In genomic region chr9:33138768-33139167, GRCh38 we compare ENCODE assay signal across 14 cellular contexts. TPM values are rescaled to one million over a fixed set of nuclear protein-coding genes. Genes with fewer than 3 reads are reported as not detected.
A peak's percentile ranks its signal among the peaks of the same experiment; 100 is the strongest.
DNase-seq lines count a peak whose midpoint lies in the region; ATAC-seq, FAIRE-seq and TF ChIP-seq lines count a peak whose summit lies in the region.
"Had no signal": no experiment of that assay in that cellular context is flagged by ENCODE, and none has a peak within 500 bp of the region (broad histone marks: within the 10 kb centered on the region; RNA-seq: fewer than 3 reads in every experiment).

No MANE protein-coding gene starts in this region.

- no peak for TF ChIP-seq EP300 in GM12878 (IDR thresholded peaks at IDR 0.05; ENCODE audit: borderline replicate concordance in 1 of 2, control insufficient read depth in 1 of 2, low read depth in 2 of 2, low read length in 2 of 2)

- H3K27ac ChIP-seq in BLaER1 treated with 17β-estradiol and CSF1 and Interleukin-3, amounts not matched to agents 10 nM and 100 nM = peak overlapping the region in 8 of 11 experiments; percentile 22 to 96 (median 88); a peak in 8 of 22 replicates
- H3K27ac ChIP-seq in GM12878 (ENCODE audit: control insufficient read depth, insufficient read depth) (peak overlapping the region; percentile 85), trophoblast cell (ENCODE audit: low read depth, low read length) (no peak overlapping the region)

- no peaks in the 10 kb centered on the region for H3K9me3 ChIP-seq in BLaER1 treated with 17β-estradiol and CSF1 and Interleukin-3, amounts not matched to agents 10 nM and 100 nM (replicated peaks in 1 of 11)
- H3K9me3 ChIP-seq in GM12878 (replicated peaks; ENCODE audit: control insufficient read depth, insufficient read depth, low read length) = no peaks in the 10 kb centered on the region
- no peaks in the 10 kb centered on the region for H3K9me3 ChIP-seq in trophoblast cell (ENCODE audit: insufficient read depth, low read depth, low read length)
- H3K9me3 ChIP-seq: left lung, pancreas had no signal

- TF ChIP-seq POLR2A in GM12891 (IDR thresholded peaks at IDR 0.05; ENCODE audit: low read depth, low read length) (no peak), GM12878 (IDR thresholded peaks at IDR 0.05; ENCODE audit: low read depth, low read length) (no peak)

- H3K4me2 ChIP-seq in BLaER1 treated with 17β-estradiol and CSF1 and Interleukin-3, amounts not matched to agents 10 nM and 100 nM = peak overlapping the region; percentile 73 to 95 (median 91)
- peak overlapping the region; percentile 82 for H3K4me2 ChIP-seq in GM12878 (ENCODE audit: control insufficient read depth, insufficient read depth)
- H3K4me2 ChIP-seq in trophoblast cell (ENCODE audit: low read length) = no peak overlapping the region

- H3K18ac ChIP-seq in trophoblast cell (ENCODE audit: low read length) = peak overlapping the region; percentile 25

- TF ChIP-seq CTCF in GM12878 (IDR thresholded peaks at IDR 0.05 in 2 of 3, conservative IDR thresholded peaks at IDR 0.05 in 1 of 3; ENCODE audit: control insufficient read depth in 2 of 3, extremely low read depth in 1 of 3, insufficient read depth in 1 of 3, low read depth in 3 of 3, low read length in 3 of 3) = no peak

- H3K4ac ChIP-seq in trophoblast cell (ENCODE audit: low read depth, low read length) = peak overlapping the region; percentile 23

- no peak overlapping the region for H2AFZ ChIP-seq in GM12878 (ENCODE audit: control insufficient read depth, low read depth, low read length)
- H2AFZ ChIP-seq in trophoblast cell (ENCODE audit: insufficient read depth, low read length, poor library complexity) = no peak overlapping the region

- DNase-seq in GM12891 (ENCODE audit: insufficient read length, low spot score) (no peak), GM12878 (ENCODE audit: low read depth, low spot score) (no peak), trophoblast cell (no peak), NCI-H345 (lab: John Stamatoyannopoulos, UW) (no peak)
- DNase-seq: Calu3; glutamatergic neuron; OCI-M1; pancreas; stimulated activated CD4-positive, alpha-beta T cell treated with anti-CD3 and anti-CD28 coated beads, Interleukin-2, amount 100 ng/mL, for 24 hours; stimulated activated naive CD4-positive, alpha-beta T cell had no signal

- no peak overlapping the region for H4K8ac ChIP-seq in trophoblast cell (ENCODE audit: low read depth, low read length)

- RAD21 ChIA-PET in GM12878 (lab: Charles Lee; ENCODE audit: unreplicated experiment) = interaction anchor here (0.6 kb wide), 1 partner anchor 87 kb away, joined by 3 read pairs; no protein-coding TSS in a partner anchor

- intact Hi-C loops in GM12878 (cut with micrococcal nuclease; ENCODE audit: unreplicated experiment) = no loop called here

- POLR2A ChIA-PET in GM12878 (lab: Charles Lee) = interaction anchor here (1.3 to 1.6 kb wide), 2 partner anchors 22 to 29 kb away, joined by 3 to 4 read pairs; partner anchors contain the start of gene B4GALT1

- H2AK5ac ChIP-seq in trophoblast cell (ENCODE audit: low read length) = no peak overlapping the region

- in situ Hi-C loops in GM12878 (cut with MboI) = no loop called here

- H3K4me3 ChIP-seq in BLaER1 treated with 17β-estradiol and CSF1 and Interleukin-3, amounts not matched to agents 10 nM and 100 nM = no peak overlapping the region
- H3K4me3 ChIP-seq in GM12878 (peak overlapping the region; percentile 15; the same call in 1 of the 2 replicates), trophoblast cell (ENCODE audit: low read depth, low read length) (no peak overlapping the region)
- H3K4me3 ChIP-seq: left lung, pancreas had no signal

- peak; percentile 69 for FAIRE-seq in GM12891 (lab: Jason Lieb, UNC)
- FAIRE-seq in GM12878 (lab: Jason Lieb, UNC) = no peak
- FAIRE-seq: pancreas had no signal

- no peak overlapping the region for H2BK120ac ChIP-seq in trophoblast cell (ENCODE audit: insufficient read depth, low read length, poor library complexity)

- H3K79me1 ChIP-seq in trophoblast cell (ENCODE audit: low read length) = no peaks in the 10 kb centered on the region

- H3K9ac ChIP-seq in BLaER1 treated with 17β-estradiol and CSF1 and Interleukin-3, amounts not matched to agents 10 nM and 100 nM = peak overlapping the region in 2 of 11 experiments; percentile 1 to 33; a peak in 1 of 22 replicates
- H3K9ac ChIP-seq in GM12878 (ENCODE audit: control insufficient read depth, insufficient read depth, low read length) (peak overlapping the region; percentile 31), trophoblast cell (ENCODE audit: low read length) (no peak overlapping the region)

- ATAC-seq in GM12878 (no peak), SK-N-SH treated with all-trans-retinoic acid at 6 μM for 48 hours (no peak), GM21515 (IDR thresholded peaks at IDR 0.05; ENCODE audit: unreplicated experiment) (no peak)

- H3K23ac ChIP-seq in trophoblast cell (ENCODE audit: low read length) = no peak overlapping the region

- BruUV-seq in GM12878 (replicated peaks; lab: Mats Ljungman, UMichigan) = no TSS peak

- H3K14ac ChIP-seq in trophoblast cell (ENCODE audit: low read length) = no peak overlapping the region

- TF ChIP-seq RAD21 in GM12878 (IDR thresholded peaks at IDR 0.05; ENCODE audit: insufficient read depth, low read depth, low read length) = no peak

- peaks cover 0 to 100% (median 0%) of the 10 kb centered on the region in 11 experiments; a peak in 10 of 22 replicates for H4K20me1 ChIP-seq in BLaER1 treated with 17β-estradiol and CSF1 and Interleukin-3, amounts not matched to agents 10 nM and 100 nM
- no peaks in the 10 kb centered on the region for H4K20me1 ChIP-seq in GM12878 (ENCODE audit: control insufficient read depth, insufficient read depth)

- SMC1A ChIA-PET in GM12878 (lab: Charles Lee; ENCODE audit: uncharacterized antibody, unreplicated experiment) = interaction anchor here (1.0 to 12.9 kb wide), 4 partner anchors 8 to 65 kb away, joined by 3 to 172 read pairs (median 44); no protein-coding TSS in a partner anchor

- 53% methylated on average over 7 of the region's 7 CpGs for WGBS in GM12878 (ENCODE audit: insufficient coverage, insufficient replicate concordance, low lambda C conversion rate, missing lambda C conversion rate)
- 100% methylated on average over 3 of the region's 7 CpGs for WGBS in trophoblast cell (ENCODE audit: extremely low coverage, insufficient coverage, insufficient read length)

- H3K27me3 ChIP-seq in BLaER1 treated with 17β-estradiol and CSF1 and Interleukin-3, amounts not matched to agents 10 nM and 100 nM = no peaks in the 10 kb centered on the region
- H3K27me3 ChIP-seq in GM12878 (replicated peaks in 1 of 2; ENCODE audit: control insufficient read depth in 2 of 2, insufficient read depth in 2 of 2, low read length in 1 of 2) (no peaks in the 10 kb centered on the region), trophoblast cell (ENCODE audit: insufficient read depth, low read length) (no peaks in the 10 kb centered on the region)
- H3K27me3 ChIP-seq: left lung, pancreas had no signal

- H3K79me2 ChIP-seq in GM12878 (ENCODE audit: control insufficient read depth, insufficient read depth, low read length) (peaks cover 86% of the 10 kb centered on the region), trophoblast cell (ENCODE audit: control insufficient read depth, insufficient read depth, low read length, poor library complexity) (peaks cover 29% of the 10 kb centered on the region)

- H3K4me1 ChIP-seq in BLaER1 treated with 17β-estradiol and CSF1 and Interleukin-3, amounts not matched to agents 10 nM and 100 nM = peaks cover 100% of the 10 kb centered on the region in 10 experiments
- H3K4me1 ChIP-seq in GM12878 (ENCODE audit: control insufficient read depth, insufficient read depth, low read length) = peaks cover 86% of the 10 kb centered on the region
- peaks cover 27 to 39% of the 10 kb centered on the region in 2 experiments for H3K4me1 ChIP-seq in trophoblast cell (ENCODE audit: control insufficient read depth in 1 of 2, insufficient read depth in 2 of 2, low read length in 2 of 2)

- H2BK12ac ChIP-seq in trophoblast cell (ENCODE audit: low read length) = no peak overlapping the region

- no peak overlapping the region for H4K12ac ChIP-seq in trophoblast cell (ENCODE audit: low read depth, low read length)

- H3K36me3 ChIP-seq in BLaER1 treated with 17β-estradiol and CSF1 and Interleukin-3, amounts not matched to agents 10 nM and 100 nM = peaks cover 4 to 48% (median 14%) of the 10 kb centered on the region in 11 experiments; a peak in 21 of 22 replicates
- H3K36me3 ChIP-seq in GM12878 (ENCODE audit: control insufficient read depth in 2 of 2, insufficient read depth in 2 of 2, low read length in 1 of 2) = peaks cover 11% of the 10 kb centered on the region in 2 experiments
- peaks cover 11% of the 10 kb centered on the region in 2 experiments for H3K36me3 ChIP-seq in trophoblast cell (ENCODE audit: control insufficient read depth in 1 of 2, insufficient read depth in 2 of 2, low read length in 2 of 2)

- H4K91ac ChIP-seq in trophoblast cell (ENCODE audit: low read depth, low read length) = no peak overlapping the region

- CTCF ChIA-PET in GM12878 (lab: Yijun Ruan, JAX) = interaction anchor here (1.0 to 4.1 kb wide), 5 partner anchors 13 to 23 kb away, joined by 3 to 21 read pairs (median 4); no protein-coding TSS in a partner anchor

- H2BK5ac ChIP-seq in trophoblast cell (ENCODE audit: low read depth, low read length, poor library complexity) = no peak overlapping the region

TF ChIP-seq in GM12891, 5 proteins besides CTCF, POLR2A, EP300 and RAD21 (continues in another document):
- TF ChIP-seq PAX5 (IDR thresholded peaks at IDR 0.05; ENCODE audit: insufficient read depth, low read length, severe bottlenecking) = no peak

TF ChIP-seq in SK-N-SH treated with all-trans-retinoic acid at 6 μM for 48 hours, 23 proteins besides CTCF, POLR2A, EP300 and RAD21 (continues in another document):
- no peak for TF ChIP-seq TCF4 (CRISPR knock-in tag; IDR thresholded peaks at IDR 0.05; ENCODE audit: borderline replicate concordance)

RNA-seq across cellular contexts. Expression of gene B4GALT1, which starts 28.4 kb away (rescaled TPM):
- polyA plus RNA-seq in GM12891 (2012; ENCODE audit: low read depth, missing spikeins) = 35.2 TPM
- 47.6 and 51.1 TPM in 2 replicates for total RNA-seq in GM12878 (2013; cell fraction: nucleolus; rRNA removed)
- total RNA-seq in GM12878 (2014; rRNA removed) (23.4 and 24.2 TPM in 2 replicates), GM12878 (2014; rRNA removed; fragmentation: Illumina TruSeq; extraction: Trizol) (12.7 and 15.3 TPM in 2 replicates), GM12878 (2021) (77.5 and 79.0 TPM in 2 replicates)
- polyA plus RNA-seq in GM12878 (2011; ENCODE audit: low read depth) = 50.1 TPM
- polyA plus RNA-seq in GM12878 (2011; rRNA removed) (29.6 and 36.5 TPM in 2 replicates), GM12878 (2014; fragmentation: Illumina TruSeq; extraction: Trizol) (66.7 and 68.8 TPM in 2 replicates), GM12878 (2014; fragmentation: Nextera tagmentation; extraction: Ambion mirVana) (10 to 100 TPM; 22.4 to 23.3 TPM), GM12878 (2014; rRNA removed) (42.6 and 45.5 TPM in 2 replicates), GM12878 (2016; fragmentation: Nextera tagmentation; extraction: Ambion mirVana) (10 to 100 TPM; 50.2 to 50.8 TPM)
- 36.7 and 49.7 TPM in 2 replicates for polyA plus RNA-seq in GM12878 (2011; cell fraction: cytosol; rRNA removed)
- polyA plus RNA-seq in GM12878 (2011; cell fraction: nucleus; rRNA removed) = 16.8 and 18.8 TPM in 2 replicates
- polyA plus RNA-seq in GM12878 (2012) = 58.2 and 65.9 TPM in 2 replicates
- 48.3 and 58.3 TPM in 2 replicates for polyA minus RNA-seq in GM12878 (2011; rRNA and poly(A)+ RNA removed)
- 25.8 and 27.2 TPM in 2 replicates for polyA minus RNA-seq in GM12878 (2011; cell fraction: cytosol; rRNA and poly(A)+ RNA removed)
- polyA minus RNA-seq in GM12878 (2011; cell fraction: nucleus; rRNA and poly(A)+ RNA removed) = 10.3 and 16.8 TPM in 2 replicates
- 119 and 122 TPM in 2 replicates for polyA plus RNA-seq in trophoblast cell (2013)
